ENCODE assay signal across 8 cellular contexts in genomic region chr1:207404849-207405525, GRCh38. TPM values are rescaled to one million over a fixed set of nuclear protein-coding genes. Genes with fewer than 3 reads are reported as not detected.
DNase-seq lines count a peak whose midpoint lies in the region; ATAC-seq, FAIRE-seq and TF ChIP-seq lines count a peak whose summit lies in the region.

No MANE protein-coding gene starts in this region.

- POLR2A ChIA-PET in A549 (lab: Yijun Ruan, JAX) (interaction anchor here (0.7 to 2.0 kb wide), 3 partner anchors 83 to 480 kb away, joined by 3 to 15 read pairs (median 4); partner anchors contain the start of genes CD55 and PFKFB2), PC-3 (lab: Charles Lee; ENCODE audit: unreplicated experiment) (interaction anchor here (0.7 kb wide), 1 partner anchor 40 kb away, joined by 3 read pairs; no protein-coding TSS in a partner anchor)

- ATAC-seq in A549 = peak; percentile 92 to 93
- ATAC-seq in PC-3 = peak; percentile 97
- peak; percentile 84 to 88 for ATAC-seq in lower lobe of right lung

- no peaks in the 10 kb centered on the region for H3K79me2 ChIP-seq in PC-3 (ENCODE audit: low read length)

- H3K4me1 ChIP-seq in A549 = no peaks in the 10 kb centered on the region; the same call in 2 of the 3 replicates
- H3K4me1 ChIP-seq in PC-3 (ENCODE audit: insufficient read depth, low read length) = no peaks in the 10 kb centered on the region
- H3K4me1 ChIP-seq in lower lobe of right lung = no peaks in the 10 kb centered on the region

- WGBS in A549 (ENCODE audit: missing lambda C conversion rate) = 66% methylated on average over 6 of the region's 6 CpGs

- intact Hi-C loops in PC-3 (cut with micrococcal nuclease) = loop anchor here (1.0 kb wide), 5 partner anchors 83 to 321 kb away; no protein-coding TSS in a partner anchor
- intact Hi-C loops in lower lobe of right lung (cut with DNase I) = loop anchor here (10.0 kb wide), 1 partner anchor 320 kb away; the partner anchor contains the start of gene C4BPB

- TF ChIP-seq CTCF in A549 (IDR thresholded peaks at IDR 0.05) (peak; percentile 94), PC-3 (conservative IDR thresholded peaks at IDR 0.05; ENCODE audit: low read depth, low read length) (peak; percentile 98), lower lobe of right lung (IDR thresholded peaks at IDR 0.05) (peak; percentile 83)

- peak; percentile 95 for FAIRE-seq in A549 (lab: Jason Lieb, UNC)
- peak; percentile 86 for FAIRE-seq in GM12891 (lab: Jason Lieb, UNC)

- no peak overlapping the region for H3K27ac ChIP-seq in A549
- no peak overlapping the region for H3K27ac ChIP-seq in PC-3 (ENCODE audit: low read length)
- no peak overlapping the region for H3K27ac ChIP-seq in lower lobe of right lung

- H3K9me3 ChIP-seq in A549 (no peaks in the 10 kb centered on the region), PC-3 (ENCODE audit: low read length) (no peaks in the 10 kb centered on the region), lower lobe of right lung (no peaks in the 10 kb centered on the region)

- no peak overlapping the region for H3K4me3 ChIP-seq in A549
- H3K4me3 ChIP-seq in PC-3 (ENCODE audit: low read length) = no peak overlapping the region
- no peak overlapping the region for H3K4me3 ChIP-seq in lower lobe of right lung

- H4K20me1 ChIP-seq in PC-3 (ENCODE audit: low read length) = no peaks in the 10 kb centered on the region

- TF ChIP-seq POLR2A in A549 (IDR thresholded peaks at IDR 0.05; ENCODE audit: low read length) = no peak
- no peak for TF ChIP-seq POLR2A in GM12891 (IDR thresholded peaks at IDR 0.05; ENCODE audit: low read depth, low read length)

- TF ChIP-seq EP300 in A549 (IDR thresholded peaks at IDR 0.05) = no peak

- no peaks in the 10 kb centered on the region for H3F3A ChIP-seq in PC-3 (ENCODE audit: low read length, unreplicated experiment)

- peak; percentile 90 to 92 for TF ChIP-seq RAD21 in A549 (conservative IDR thresholded peaks at IDR 0.05 in 1 of 2, IDR thresholded peaks at IDR 0.05 in 1 of 2)

- H3K9ac ChIP-seq in PC-3 (ENCODE audit: low read length) = no peak overlapping the region

- peak; percentile 68 to 77 for DNase-seq in A549 (ENCODE audit: low read depth in 1 of 2, low spot score in 1 of 2)
- peak; percentile 39 for DNase-seq in GM12891 (ENCODE audit: insufficient read length, low spot score)
- peak; percentile 83 to 91 for DNase-seq in Kasumi-1 (lab: John Stamatoyannopoulos, UW)
- peak; percentile 93 for DNase-seq in PC-3
- peak; percentile 81 for DNase-seq in dedifferentiated amniotic fluid mesenchymal stem cell (ENCODE audit: extremely low spot score)
- DNase-seq in lower lobe of right lung = no peak
- DNase-seq in NCI-H1694 (lab: John Stamatoyannopoulos, UW) = no peak
- DNase-seq in HK-2 (ENCODE audit: unreplicated experiment) = no peak

- CTCF ChIA-PET in A549 (lab: Yijun Ruan, JAX) = interaction anchor here (0.6 to 5.2 kb wide), 57 partner anchors 8 to 928 kb away, joined by 3 to 94 read pairs (median 4); partner anchors contain the start of genes C4BPB, CD55 and PFKFB2
- CTCF ChIA-PET in PC-3 (lab: Charles Lee) = interaction anchor here (0.6 to 1.9 kb wide), 15 partner anchors 31 to 352 kb away, joined by 3 to 20 read pairs (median 5); partner anchors contain the start of gene CD55

- H3K27me3 ChIP-seq in PC-3 (ENCODE audit: low read length) = peaks cover 25% of the 10 kb centered on the region
- no peaks in the 10 kb centered on the region for H3K27me3 ChIP-seq in lower lobe of right lung (ENCODE audit: low read depth)

- no peaks in the 10 kb centered on the region for H3K36me3 ChIP-seq in PC-3 (ENCODE audit: low read depth, low read length)
- H3K36me3 ChIP-seq in lower lobe of right lung = no peaks in the 10 kb centered on the region

- H2AFZ ChIP-seq in PC-3 (ENCODE audit: low read length) = no peak overlapping the region

- no peaks in the 10 kb centered on the region for H3K9me2 ChIP-seq in PC-3 (replicated peaks; ENCODE audit: low read length)

- no TSS peak for BruUV-seq in PC-3 (replicated peaks; lab: Mats Ljungman, UMichigan)

- H3K4me2 ChIP-seq in A549 (no peak overlapping the region), PC-3 (ENCODE audit: low read length) (no peak overlapping the region)

TF ChIP-seq in A549, 52 proteins besides CTCF, POLR2A, EP300 and RAD21:
- TF ChIP-seq RARB (CRISPR knock-in tag; IDR thresholded peaks at IDR 0.05) = no peak
- TF ChIP-seq SMC3 (IDR thresholded peaks at IDR 0.05) = peak; percentile 86

TF ChIP-seq in GM12891, 5 proteins besides CTCF, POLR2A, EP300 and RAD21:
- no peak for TF ChIP-seq POLR2AphosphoS5 (IDR thresholded peaks at IDR 0.05; ENCODE audit: low read depth, low read length)
- TF ChIP-seq POU2F2 (IDR thresholded peaks at IDR 0.05; ENCODE audit: low read depth, low read length) = no peak
- no peak for TF ChIP-seq SPI1 (IDR thresholded peaks at IDR 0.05; ENCODE audit: low read depth, low read length)
- no peak for TF ChIP-seq PAX5 (IDR thresholded peaks at IDR 0.05; ENCODE audit: insufficient read depth, low read length, severe bottlenecking)
- TF ChIP-seq TAF1 (IDR thresholded peaks at IDR 0.05; ENCODE audit: low read depth, low read length) = no peak

RNA-seq across cellular contexts. Expression of gene CR2, which starts 49.1 kb away (rescaled TPM):
- polyA plus RNA-seq in A549 (2011; rRNA removed) (not detected in 2 replicates), A549 (2017; fragmentation: RNase III; extraction: RNeasy Plus Mini Kit Qiagen cat#74134 plus additional on column Dnase treatment) (not detected in 3 replicates)
- not detected in 2 replicates for polyA plus RNA-seq in A549 (2012; cell fraction: cytosol; rRNA removed)
- not detected in 2 replicates for polyA plus RNA-seq in A549 (2012; cell fraction: nucleus; rRNA removed)
- not detected in 2 replicates for polyA minus RNA-seq in A549 (2011; rRNA and poly(A)+ RNA removed)
- 45.8 TPM for polyA plus RNA-seq in GM12891 (2012; ENCODE audit: low read depth, missing spikeins)
- total RNA-seq in PC-3 (2014; rRNA removed) (not detected in 2 replicates), lower lobe of right lung (0.09 TPM)

Comparison
In these comparisons a context has a peak if more than half of its experiments do, and no peak if none do; other contexts are left out.
1. DNase-seq: peak in A549 (2 of 2), GM12891 (single experiment), Kasumi-1 (2 of 2), PC-3 (single experiment) and dedifferentiated amniotic fluid mesenchymal stem cell (single experiment); none in lower lobe of right lung (single experiment), NCI-H1694 (single experiment) and HK-2 (single experiment).
2. Peak in every context shown above with its lines, with median percentiles within 50 percentile points of each other: ATAC-seq and CTCF ChIP-seq.